In the genomic region with DNA sequence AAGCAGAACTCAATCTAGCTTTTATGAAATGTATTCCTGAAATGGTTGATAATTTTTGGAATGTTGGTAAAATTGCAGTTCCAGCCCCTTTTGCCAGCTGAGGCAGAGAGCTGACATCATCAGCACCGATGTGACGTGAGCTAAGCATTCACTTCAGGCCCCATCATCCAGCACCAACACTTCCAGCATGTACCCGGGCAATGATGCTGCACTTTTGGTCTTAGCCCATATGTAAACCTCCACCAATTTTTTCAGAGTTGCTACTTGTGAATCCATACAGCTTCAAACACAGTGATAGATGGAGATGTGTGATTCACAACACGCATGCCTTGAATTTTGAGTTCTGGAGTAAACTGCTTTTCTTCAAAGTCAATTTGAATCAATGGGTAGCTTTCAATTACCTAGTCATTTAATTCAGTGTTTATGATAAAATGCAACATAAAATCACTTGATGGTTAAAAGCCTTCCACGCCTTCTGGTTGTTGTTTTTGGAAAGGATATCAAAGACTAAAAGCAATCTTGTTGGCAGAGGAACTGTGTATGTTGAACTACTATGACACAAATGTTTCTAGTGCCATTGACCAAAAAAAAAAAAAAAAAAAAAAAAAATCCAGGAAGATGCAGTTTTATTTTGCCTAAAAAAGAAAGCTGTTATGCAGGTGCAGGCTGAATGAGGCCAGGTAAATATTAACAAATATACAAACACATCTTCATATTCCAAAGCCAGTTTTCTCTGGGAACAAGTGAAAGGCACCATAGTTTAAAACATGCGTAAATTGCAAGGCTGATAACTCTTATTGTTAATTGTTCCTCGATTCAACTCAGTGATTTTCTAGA, we compare ENCODE assay signal across 25 cellular contexts.
DNase-seq lines count a peak whose midpoint lies in the region; ATAC-seq and TF ChIP-seq lines count a peak whose summit lies in the region.
"Had no signal": no experiment of that assay in that cellular context is flagged by ENCODE, and none has a peak within 500 bp of the region (broad histone marks: within the 10 kb centered on the region; RNA-seq: fewer than 3 reads in every experiment).

No MANE protein-coding gene starts in this region.

- H3K9me3 ChIP-seq in SK-N-SH = no peaks in the 10 kb centered on the region
- H3K9me3 ChIP-seq in mucosa of descending colon = no peaks in the 10 kb centered on the region
- H3K9me3 ChIP-seq in esophagus muscularis mucosa = no peaks in the 10 kb centered on the region
- H3K9me3 ChIP-seq: ascending aorta, prostate gland, upper lobe of right lung had no signal

- peaks cover 75% of the 10 kb centered on the region for H3F3A ChIP-seq in SK-N-SH (replicated peaks; ENCODE audit: insufficient read depth)

- no peak for TF ChIP-seq POLR2A in esophagus muscularis mucosa (IDR thresholded peaks at IDR 0.05; ENCODE audit: low read depth)

- WGBS in SK-N-SH (ENCODE audit: low lambda C conversion rate) = 70% methylated on average over 7 of the region's 7 CpGs
- 88% methylated on average over 7 of the region's 7 CpGs for WGBS in esophagus muscularis mucosa

- peak in 1 of 2 experiments; percentile 40; a peak in 1 of 4 replicates for TF ChIP-seq EP300 in SK-N-SH (IDR thresholded peaks at IDR 0.05; ENCODE audit: borderline replicate concordance in 1 of 2, low read depth in 1 of 2, low read length in 1 of 2)
- TF ChIP-seq EP300 in esophagus muscularis mucosa (IDR thresholded peaks at IDR 0.05) = no peak

- H3K79me2 ChIP-seq in SK-N-SH (ENCODE audit: insufficient read depth) = peaks cover 69% of the 10 kb centered on the region

- peaks cover 3 to 34% of the 10 kb centered on the region in 2 experiments for H3K4me1 ChIP-seq in SK-N-SH (ENCODE audit: control insufficient read depth in 1 of 2, insufficient read depth in 2 of 2, low read depth in 1 of 2, low read length in 1 of 2)
- H3K4me1 ChIP-seq in mucosa of descending colon (ENCODE audit: low read depth) = peaks cover 19% of the 10 kb centered on the region
- H3K4me1 ChIP-seq in esophagus muscularis mucosa = peaks cover 12 to 14% (median 13%) of the 10 kb centered on the region in 4 donors
- H3K4me1 ChIP-seq: ascending aorta, prostate gland had no signal

- peaks cover 43% of the 10 kb centered on the region for H3K27me3 Mint-ChIP-seq in activated CD4-positive, alpha-beta memory T cell treated with anti-CD3 and anti-CD28 coated beads for 36 hours

- peaks cover 26% of the 10 kb centered on the region for H3K4me1 Mint-ChIP-seq in activated CD4-positive, alpha-beta memory T cell treated with anti-CD3 and anti-CD28 coated beads for 36 hours (ENCODE audit: low read depth)
- H3K4me1 Mint-ChIP-seq: B cell, natural killer cell had no signal

- no peaks in the 10 kb centered on the region for H3K9me2 ChIP-seq in SK-N-SH

- no peak overlapping the region for H3K4me2 ChIP-seq in SK-N-SH

- DNase-seq in DMS79 (lab: John Stamatoyannopoulos, UW) = peak; percentile 76
- peak; percentile 23 for DNase-seq in LoVo (ENCODE audit: low spot score)
- DNase-seq in SK-N-SH = peak; percentile 28
- no peak for DNase-seq in mucosa of descending colon
- DNase-seq in esophagus muscularis mucosa (ENCODE audit: extremely low spot score) = no peak
- no peak for DNase-seq in activated CD4-positive, alpha-beta memory T cell treated with anti-CD3 and anti-CD28 coated beads for 36 hours
- DNase-seq in activated CD4-positive, alpha-beta T cell treated with anti-CD3 and anti-CD28 coated beads, Interleukin-2, amount 50 U/mL, for 48 hours = no peak
- DNase-seq: activated CD8-positive, alpha-beta T cell treated with anti-CD3 and anti-CD28 coated beads for 36 hours; activated naive CD4-positive, alpha-beta T cell treated with anti-CD3 and anti-CD28 coated beads, Interleukin-2, amount 10 ng/mL, durations not matched to agents 7 days and 5 days; activated T-cell treated with anti-CD3 and anti-CD28 coated beads, Interleukin-2, amount 50 U/mL, for 24 hours; COR-L47; kidney; mesendoderm; natural killer cell; NCI-H2029; NCI-H524 treated with DMSO at 0.1 percent for 48 hours; SIG-M5; stimulated activated CD4-positive, alpha-beta T cell treated with anti-CD3 and anti-CD28 coated beads, Interleukin-4, amount 100 ng/mL, for 1 hour; upper lobe of right lung had no signal

- peaks cover 14 to 78% of the 10 kb centered on the region in 2 experiments for H3K36me3 ChIP-seq in SK-N-SH (replicated peaks in 1 of 2; ENCODE audit: control insufficient read depth in 1 of 2, insufficient read depth in 2 of 2, low read length in 1 of 2)
- no peaks in the 10 kb centered on the region for H3K36me3 ChIP-seq in mucosa of descending colon (ENCODE audit: low read depth)
- H3K36me3 ChIP-seq in esophagus muscularis mucosa = peaks cover 0 to 71% (median 32%) of the 10 kb centered on the region in 4 donors
- H3K36me3 ChIP-seq: prostate gland had no signal

- ATAC-seq in mucosa of descending colon (peak; percentile 5), HG02798 (IDR thresholded peaks at IDR 0.05; ENCODE audit: poor library complexity, unreplicated experiment) (no peak)
- ATAC-seq: activated CD8-positive, alpha-beta T cell treated with anti-CD3 and anti-CD28 coated beads for 36 hours; GM12878; natural killer cell; upper lobe of right lung had no signal

- H3K27ac ChIP-seq in SK-N-SH (ENCODE audit: low read depth in 2 of 2, low read length in 1 of 2) (peak overlapping the region in 1 of 2 experiments; percentile 97), esophagus muscularis mucosa (replicated peaks in 1 of 4) (no peak overlapping the region)
- H3K27ac ChIP-seq: ascending aorta, prostate gland, upper lobe of right lung had no signal

- TF ChIP-seq CTCF in SK-N-SH (IDR thresholded peaks at IDR 0.05) = no peak
- TF ChIP-seq CTCF in mucosa of descending colon (IDR thresholded peaks at IDR 0.05) = no peak
- TF ChIP-seq CTCF in esophagus muscularis mucosa (IDR thresholded peaks at IDR 0.05) = no peak

- no peak overlapping the region for H2AFZ ChIP-seq in SK-N-SH (ENCODE audit: low read depth)

- no peaks in the 10 kb centered on the region for H3K9me3 Mint-ChIP-seq in activated CD4-positive, alpha-beta memory T cell treated with anti-CD3 and anti-CD28 coated beads for 36 hours
- H3K9me3 Mint-ChIP-seq: activated naive CD4-positive, alpha-beta T cell treated with anti-CD3 and anti-CD28 coated beads, Interleukin-2, amount 10 ng/mL, durations not matched to agents 7 days and 5 days; activated T-cell treated with anti-CD3 and anti-CD28 coated beads, Interleukin-2, amount 50 U/mL, for 24 hours; natural killer cell; T-helper 1 cell treated with Interleukin-12 subunit alpha and Interleukin-12 subunit beta and Interleukin-4 antibody, amounts not matched to agents 30 μg/mL and 1 μg/mL, for 36 hours had no signal

- H4K20me1 ChIP-seq in SK-N-SH (ENCODE audit: insufficient read depth) = no peaks in the 10 kb centered on the region

- TF ChIP-seq RAD21 in SK-N-SH (IDR thresholded peaks at IDR 0.05; ENCODE audit: low read length) = no peak

- H3K27me3 ChIP-seq in SK-N-SH (ENCODE audit: insufficient read depth) = no peaks in the 10 kb centered on the region
- no peaks in the 10 kb centered on the region for H3K27me3 ChIP-seq in esophagus muscularis mucosa
- H3K27me3 ChIP-seq: ascending aorta, upper lobe of right lung had no signal

- no peak overlapping the region for H3K9ac ChIP-seq in SK-N-SH

- no peaks in the 10 kb centered on the region for H3K36me3 Mint-ChIP-seq in activated CD4-positive, alpha-beta memory T cell treated with anti-CD3 and anti-CD28 coated beads for 36 hours
- H3K36me3 Mint-ChIP-seq: activated naive CD4-positive, alpha-beta T cell treated with anti-CD3 and anti-CD28 coated beads, Interleukin-2, amount 10 ng/mL, durations not matched to agents 7 days and 5 days; natural killer cell had no signal

- intact Hi-C loops in mucosa of descending colon (cut with DNase I, micrococcal nuclease) (no loop called here), esophagus muscularis mucosa (cut with DNase I) (no loop called here)
- intact Hi-C loops in activated CD4-positive, alpha-beta memory T cell treated with anti-CD3 and anti-CD28 coated beads for 36 hours (cut with micrococcal nuclease) = no loop called here

- H3K27ac Mint-ChIP-seq in activated CD4-positive, alpha-beta memory T cell treated with anti-CD3 and anti-CD28 coated beads for 36 hours = no peak overlapping the region
- H3K27ac Mint-ChIP-seq: activated CD8-positive, alpha-beta T cell treated with anti-CD3 and anti-CD28 coated beads for 36 hours; activated naive CD4-positive, alpha-beta T cell treated with anti-CD3 and anti-CD28 coated beads, Interleukin-2, amount 10 ng/mL, durations not matched to agents 7 days and 5 days; activated T-cell treated with anti-CD3 and anti-CD28 coated beads, Interleukin-2, amount 50 U/mL, for 24 hours; B cell; natural killer cell; T-helper 1 cell treated with Interleukin-12 subunit alpha and Interleukin-12 subunit beta and Interleukin-4 antibody, amounts not matched to agents 30 μg/mL and 1 μg/mL, for 36 hours had no signal

- H3K4me3 Mint-ChIP-seq in activated CD4-positive, alpha-beta memory T cell treated with anti-CD3 and anti-CD28 coated beads for 36 hours = no peak overlapping the region
- H3K4me3 Mint-ChIP-seq: activated CD8-positive, alpha-beta T cell treated with anti-CD3 and anti-CD28 coated beads for 36 hours; activated naive CD4-positive, alpha-beta T cell treated with anti-CD3 and anti-CD28 coated beads, Interleukin-2, amount 10 ng/mL, durations not matched to agents 7 days and 5 days; activated T-cell treated with anti-CD3 and anti-CD28 coated beads, Interleukin-2, amount 50 U/mL, for 24 hours; B cell; natural killer cell; T-helper 1 cell treated with Interleukin-12 subunit alpha and Interleukin-12 subunit beta and Interleukin-4 antibody, amounts not matched to agents 30 μg/mL and 1 μg/mL, for 36 hours had no signal

- POLR2A ChIA-PET in SK-N-SH (lab: Yijun Ruan, JAX) = no interaction called here
- POLR2A ChIA-PET in activated CD4-positive, alpha-beta memory T cell treated with anti-CD3 and anti-CD28 coated beads for 36 hours (lab: Charles Lee) = no interaction called here

- H3K4me3 ChIP-seq in SK-N-SH (ENCODE audit: low read depth in 2 of 2, low read length in 1 of 2) = no peak overlapping the region
- H3K4me3 ChIP-seq in mucosa of descending colon = no peak overlapping the region
- H3K4me3 ChIP-seq in esophagus muscularis mucosa = no peak overlapping the region
- H3K4me3 ChIP-seq: ascending aorta, GM12878, prostate gland, upper lobe of right lung had no signal

- CTCF ChIA-PET in SK-N-SH (lab: Yijun Ruan, JAX) = interaction anchor here (0.7 to 2.4 kb wide), 3 partner anchors 14 to 1377 kb away, joined by 3 to 8 read pairs (median 4); no protein-coding TSS in a partner anchor
- CTCF ChIA-PET in activated CD4-positive, alpha-beta memory T cell treated with anti-CD3 and anti-CD28 coated beads for 36 hours (lab: Charles Lee) = interaction anchor here (0.7 to 1.5 kb wide), 2 partner anchors 14 to 67 kb away, joined by 4 to 5 read pairs; no protein-coding TSS in a partner anchor

TF ChIP-seq in SK-N-SH, 30 proteins besides CTCF, POLR2A, EP300 and RAD21 (continues in another document):
- TF ChIP-seq NFIC (IDR thresholded peaks at IDR 0.05; ENCODE audit: borderline replicate concordance) (peak; percentile 37; the same call in 1 of the 2 replicates), ELF1 (IDR thresholded peaks at IDR 0.05) (no peak)

Comparison
In these comparisons a context has a peak if more than half of its experiments do, and no peak if none do; other contexts are left out.
1. DNase-seq: peak in DMS79 (single experiment), LoVo (single experiment) and SK-N-SH (single experiment); none in mucosa of descending colon (0 of 3), esophagus muscularis mucosa (single experiment), activated CD4-positive, alpha-beta memory T cell treated with anti-CD3 and anti-CD28 coated beads for 36 hours (single experiment) and activated CD4-positive, alpha-beta T cell treated with anti-CD3 and anti-CD28 coated beads, Interleukin-2, amount 50 U/mL, for 48 hours (0 of 2).